8 cellular contexts compared by ENCODE assay signal in genomic region chr11:123653997-123654565, GRCh38. TPM values are rescaled to one million over a fixed set of nuclear protein-coding genes. Genes with fewer than 3 reads are reported as not detected.
DNase-seq lines count a peak whose midpoint lies in the region; ATAC-seq and TF ChIP-seq lines count a peak whose summit lies in the region.

No MANE protein-coding gene starts in this region.

- H3K4me3 Mint-ChIP-seq in Caco-2 (ENCODE audit: unreplicated experiment), result peak overlapping the region; percentile 66
- peak overlapping the region; percentile 67 for H3K4me3 Mint-ChIP-seq in T-helper 17 cell

- H3K4me1 ChIP-seq in Caco-2, result no peaks in the 10 kb centered on the region; the same call in 1 of the 2 replicates
- H3K4me1 ChIP-seq in right lobe of liver, result peaks cover 0 to 5% (median 0%) of the 10 kb centered on the region in 4 donors

- peak; percentile 78 to 83 for DNase-seq in Caco-2
- no peak for DNase-seq in T-helper 17 cell
- peak in 3 of 10 donors; percentile 25 to 59 (median 35) for DNase-seq in dorsolateral prefrontal cortex
- DNase-seq in right lobe of liver, result peak in 1 of 3 donors; percentile 31
- peak; percentile 46 for DNase-seq in stimulated activated naive CD8-positive, alpha-beta T cell treated with anti-CD3 and anti-CD28 coated beads, Interleukin-15, Interleukin-2, amounts not matched to agents 100 U/mL and 50 U/mL, for 24 hours
- DNase-seq in GOT3 (lab: John Stamatoyannopoulos, UW), result no peak

- H3K27me3 Mint-ChIP-seq in Caco-2 (ENCODE audit: insufficient read depth, unreplicated experiment), result peaks cover 35% of the 10 kb centered on the region
- H3K27me3 Mint-ChIP-seq in T-helper 17 cell, result peaks cover 45% of the 10 kb centered on the region

- intact Hi-C loops in Caco-2 (cut with micrococcal nuclease; ENCODE audit: unreplicated experiment) (loop anchor here (1.0 kb wide), 2 partner anchors 20 to 53 kb away; no protein-coding TSS in a partner anchor), dorsolateral prefrontal cortex (cut with DNase I) (no loop called here), right lobe of liver (cut with DNase I) (no loop called here)

- TF ChIP-seq CTCF in Caco-2 (IDR thresholded peaks at IDR 0.05; ENCODE audit: insufficient read depth in 1 of 2, low read depth in 1 of 2, low read length in 1 of 2, severe bottlenecking in 1 of 2, unreplicated experiment in 1 of 2) (no peak), dorsolateral prefrontal cortex (IDR thresholded peaks at IDR 0.05 in 54 of 56, conservative IDR thresholded peaks at IDR 0.05 in 2 of 56; ENCODE audit: low read depth in 1 of 56, partially characterized antibody in 56 of 56) (peak in 1 of 56 donors; percentile 2), right lobe of liver (IDR thresholded peaks at IDR 0.05) (no peak)

- H3K27me3 ChIP-seq in Caco-2 (replicated peaks; ENCODE audit: control insufficient read depth, insufficient read depth, low read length) (0 out of 2 replicates have a peak, but pooled peaks cover 1% of the 10 kb centered on the region), dorsolateral prefrontal cortex (peaks cover 0 to 66% (median 15%) of the 10 kb centered on the region in 45 donors), right lobe of liver (no peaks in the 10 kb centered on the region)

- WGBS in right lobe of liver (ENCODE audit: insufficient coverage, low coverage, low lambda C conversion rate, missing lambda C conversion rate), result 4% methylated on average over 11 of the region's 55 CpGs

- H3K36me3 ChIP-seq in Caco-2 (ENCODE audit: control insufficient read depth, insufficient read depth, low read length) (no peaks in the 10 kb centered on the region), right lobe of liver (no peaks in the 10 kb centered on the region)

- ATAC-seq in HG02852 (IDR thresholded peaks at IDR 0.05; ENCODE audit: unreplicated experiment) (peak; percentile 59), T-helper 17 cell (peak; percentile 71), right lobe of liver (peak; percentile 50 to 65 (median 58)), HG02938 (IDR thresholded peaks at IDR 0.05; ENCODE audit: unreplicated experiment) (no peak)
- ATAC-seq in stimulated activated naive CD8-positive, alpha-beta T cell treated with anti-CD3 and anti-CD28 coated beads, Interleukin-15, Interleukin-2, amounts not matched to agents 100 U/mL and 50 U/mL, for 24 hours, result peak; percentile 64

- H3K27ac ChIP-seq in dorsolateral prefrontal cortex (peak overlapping the region in 50 of 59 donors; percentile 15 to 87 (median 70)), right lobe of liver (no peak overlapping the region)

- TF ChIP-seq POLR2A in right lobe of liver (IDR thresholded peaks at IDR 0.05), result no peak

- H3K27ac Mint-ChIP-seq in Caco-2 (ENCODE audit: unreplicated experiment), result no peak overlapping the region
- no peak overlapping the region for H3K27ac Mint-ChIP-seq in T-helper 17 cell

- H3K9me3 ChIP-seq in Caco-2 (no peaks in the 10 kb centered on the region), T-helper 17 cell (ENCODE audit: control insufficient read depth, low read length, poor library complexity, severe bottlenecking) (peaks cover 2% of the 10 kb centered on the region), right lobe of liver (no peaks in the 10 kb centered on the region)

- no peaks in the 10 kb centered on the region for H3K4me1 Mint-ChIP-seq in Caco-2 (ENCODE audit: low read depth, unreplicated experiment)
- no peaks in the 10 kb centered on the region for H3K4me1 Mint-ChIP-seq in T-helper 17 cell

- BruUV-seq in Caco-2 (replicated peaks; lab: Mats Ljungman, UMichigan), result no TSS peak

- no peaks in the 10 kb centered on the region for H3K36me3 Mint-ChIP-seq in Caco-2 (ENCODE audit: insufficient read depth, unreplicated experiment)
- H3K36me3 Mint-ChIP-seq in T-helper 17 cell (ENCODE audit: low read depth), result peaks cover 7% of the 10 kb centered on the region

- peak overlapping the region; percentile 61 for H3K4me3 ChIP-seq in Caco-2 (ENCODE audit: low read depth, low read length)
- H3K4me3 ChIP-seq in dorsolateral prefrontal cortex, result peak overlapping the region; percentile 41 to 76 (median 63)
- H3K4me3 ChIP-seq in right lobe of liver, result peak overlapping the region; percentile 38 to 47 (median 44)

- CTCF ChIA-PET in Caco-2 (lab: Charles Lee), result interaction anchor here (0.7 to 2.1 kb wide), 4 partner anchors 10 to 164 kb away, joined by 3 to 21 read pairs (median 4); no protein-coding TSS in a partner anchor

- no peaks in the 10 kb centered on the region for H3K9me3 Mint-ChIP-seq in Caco-2 (ENCODE audit: unreplicated experiment)

- POLR2A ChIA-PET in Caco-2 (lab: Charles Lee), result no interaction called here

RNA-seq across cellular contexts. Expression of gene SCN3B, which starts 0.3 kb away (rescaled TPM):
- total RNA-seq in Caco-2 (2022) (0.77 and 0.82 TPM in 2 replicates), T-helper 17 cell (not detected), dorsolateral prefrontal cortex (100 to 1,000 TPM in 70 of 120 experiments, 10 to 100 TPM in 50; 33.3 to 193 (median 105) TPM), right lobe of liver (under 1 TPM in 5 of 6 experiments, not detected in 1; 0.04 to 0.20 (median 0.09) TPM)

Comparison
In these comparisons a context has a peak if more than half of its experiments do, and no peak if none do; other contexts are left out.
1. DNase-seq: peak in Caco-2 (2 of 2) and stimulated activated naive CD8-positive, alpha-beta T cell treated with anti-CD3 and anti-CD28 coated beads, Interleukin-15, Interleukin-2, amounts not matched to agents 100 U/mL and 50 U/mL, for 24 hours (single experiment); none in T-helper 17 cell (0 of 3) and GOT3 (single experiment).
2. H3K27ac ChIP-seq: peak in dorsolateral prefrontal cortex (50 of 59); none in right lobe of liver (0 of 3).
3. RNA of gene SCN3B, which starts 0.3 kb away (total RNA-seq): 33.3 to 193 TPM in dorsolateral prefrontal cortex; 0.77 to 0.82 TPM in Caco-2, 0.04 to 0.20 TPM in right lobe of liver and not detected in T-helper 17 cell; every median in the first group is over 10 times any median in the second.
4. Peak in every context shown above with its lines, with median percentiles within 50 percentile points of each other: H3K4me3 ChIP-seq.